18 cellular contexts compared by ENCODE assay signal in the genomic region with DNA sequence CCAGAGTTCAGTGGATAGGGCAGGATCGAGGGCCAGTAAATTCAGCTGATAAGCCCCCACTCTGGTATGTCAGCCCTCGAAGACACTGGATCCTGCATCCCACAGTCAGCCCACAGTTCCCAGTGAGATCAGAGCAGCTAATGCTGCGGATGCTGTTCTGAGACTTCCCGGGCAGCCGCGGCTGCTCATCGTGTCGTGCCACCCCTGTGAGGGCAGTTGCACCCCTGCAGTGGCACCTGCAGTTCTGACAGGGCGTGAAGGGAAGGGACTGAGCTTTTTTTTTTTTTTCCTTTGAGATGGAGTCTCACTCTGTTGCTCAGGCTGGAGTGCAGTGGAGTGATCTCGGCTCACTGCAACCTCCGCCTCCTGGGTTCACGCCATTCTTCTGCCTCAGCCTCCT. TPM values are rescaled to one million over a fixed set of nuclear protein-coding genes. Genes with fewer than 3 reads are reported as not detected.
DNase-seq lines count a peak whose midpoint lies in the region; ATAC-seq and TF ChIP-seq lines count a peak whose summit lies in the region.
"Had no signal": no experiment of that assay in that cellular context is flagged by ENCODE, and none has a peak within 500 bp of the region (broad histone marks: within the 10 kb centered on the region; RNA-seq: fewer than 3 reads in every experiment).

No MANE protein-coding gene starts in this region.

- 76% methylated on average over 12 of the region's 12 CpGs; no CpG with 5 or more reads in 1 of the 2 donors for WGBS in esophagus squamous epithelium, 2 donors

- peaks cover 0 to 40% (median 5%) of the 10 kb centered on the region in 3 donors for H3K4me1 ChIP-seq in esophagus squamous epithelium
- H3K4me1 ChIP-seq: BE2C had no signal

- H3K27me3 ChIP-seq in esophagus squamous epithelium: no peaks in the 10 kb centered on the region
- H3K27me3 ChIP-seq: BE2C, MG63 had no signal

- H3K36me3 ChIP-seq in esophagus squamous epithelium: peaks cover 61 to 99% (median 73%) of the 10 kb centered on the region in 3 donors

- H3K27ac Mint-ChIP-seq in activated naive CD4-positive, alpha-beta T cell treated with anti-CD3 and anti-CD28 coated beads, Interleukin-2, amount 10 ng/mL, durations not matched to agents 7 days and 5 days: peak overlapping the region; percentile 42
- no peak overlapping the region for H3K27ac Mint-ChIP-seq in activated naive CD4-positive, alpha-beta T cell treated with anti-CD3 and anti-CD28 coated beads, Interleukin-2, amount 50 U/mL, for 72 hours
- H3K27ac Mint-ChIP-seq in type B pancreatic cell: peak overlapping the region; percentile 86
- no peak overlapping the region for H3K27ac Mint-ChIP-seq in activated CD4-positive, alpha-beta memory T cell treated with anti-CD3 and anti-CD28 coated beads, Interleukin-2, amount 10 ng/mL, durations not matched to agents 7 days and 5 days
- H3K27ac Mint-ChIP-seq: CD4-positive, alpha-beta T cell had no signal

- H3K9me3 ChIP-seq in esophagus squamous epithelium: no peaks in the 10 kb centered on the region
- H3K9me3 ChIP-seq: BE2C, MG63 had no signal

- no peaks in the 10 kb centered on the region for H3K27me3 Mint-ChIP-seq in activated naive CD4-positive, alpha-beta T cell treated with anti-CD3 and anti-CD28 coated beads, Interleukin-2, amount 10 ng/mL, durations not matched to agents 7 days and 5 days
- no peaks in the 10 kb centered on the region for H3K27me3 Mint-ChIP-seq in type B pancreatic cell
- no peaks in the 10 kb centered on the region for H3K27me3 Mint-ChIP-seq in activated CD4-positive, alpha-beta memory T cell treated with anti-CD3 and anti-CD28 coated beads, Interleukin-2, amount 10 ng/mL, durations not matched to agents 7 days and 5 days
- H3K27me3 Mint-ChIP-seq: CD4-positive, alpha-beta T cell had no signal

- intact Hi-C loops in esophagus squamous epithelium (cut with DNase I): no loop called here

- no peak for TF ChIP-seq POLR2A in esophagus squamous epithelium (IDR thresholded peaks at IDR 0.05)

- H3K4me3 Mint-ChIP-seq in activated naive CD4-positive, alpha-beta T cell treated with anti-CD3 and anti-CD28 coated beads, Interleukin-2, amount 10 ng/mL, durations not matched to agents 7 days and 5 days: no peak overlapping the region
- H3K4me3 Mint-ChIP-seq in type B pancreatic cell: no peak overlapping the region
- H3K4me3 Mint-ChIP-seq in activated CD4-positive, alpha-beta memory T cell treated with anti-CD3 and anti-CD28 coated beads, Interleukin-2, amount 10 ng/mL, durations not matched to agents 7 days and 5 days: no peak overlapping the region
- H3K4me3 Mint-ChIP-seq: CD4-positive, alpha-beta T cell had no signal

- POLR2A ChIA-PET in RWPE1 (lab: Yijun Ruan, JAX; ENCODE audit: low non-redundant PET): interaction anchor here (0.7 kb wide), 1 partner anchor 214 kb away, joined by 3 read pairs; no protein-coding TSS in a partner anchor
- POLR2A ChIA-PET in activated CD4-positive, alpha-beta memory T cell treated with anti-CD3 and anti-CD28 coated beads, Interleukin-2, amount 10 ng/mL, durations not matched to agents 7 days and 5 days (lab: Charles Lee): interaction anchor here (2.3 to 3.2 kb wide), 2 partner anchors 10 to 13 kb away, joined by 6 to 16 read pairs; partner anchors contain the start of gene U2AF2

- H3K9me3 Mint-ChIP-seq in activated naive CD4-positive, alpha-beta T cell treated with anti-CD3 and anti-CD28 coated beads, Interleukin-2, amount 10 ng/mL, durations not matched to agents 7 days and 5 days: no peaks in the 10 kb centered on the region
- H3K9me3 Mint-ChIP-seq in activated naive CD4-positive, alpha-beta T cell treated with anti-CD3 and anti-CD28 coated beads, Interleukin-2, amount 50 U/mL, for 72 hours: no peaks in the 10 kb centered on the region
- no peaks in the 10 kb centered on the region for H3K9me3 Mint-ChIP-seq in type B pancreatic cell
- no peaks in the 10 kb centered on the region for H3K9me3 Mint-ChIP-seq in activated CD4-positive, alpha-beta memory T cell treated with anti-CD3 and anti-CD28 coated beads, Interleukin-2, amount 10 ng/mL, durations not matched to agents 7 days and 5 days
- H3K9me3 Mint-ChIP-seq: CD4-positive, alpha-beta T cell had no signal

- ATAC-seq in activated naive CD4-positive, alpha-beta T cell treated with anti-CD3 and anti-CD28 coated beads, Interleukin-2, amount 50 U/mL, for 72 hours: no peak
- no peak for ATAC-seq in HG03442 (IDR thresholded peaks at IDR 0.05; ENCODE audit: unreplicated experiment)
- ATAC-seq: SK-N-SH treated with all-trans-retinoic acid at 6 μM for 48 hours had no signal

- H3K4me1 Mint-ChIP-seq in activated naive CD4-positive, alpha-beta T cell treated with anti-CD3 and anti-CD28 coated beads, Interleukin-2, amount 10 ng/mL, durations not matched to agents 7 days and 5 days: peaks cover 10% of the 10 kb centered on the region
- no peaks in the 10 kb centered on the region for H3K4me1 Mint-ChIP-seq in type B pancreatic cell (ENCODE audit: unreplicated experiment)
- peaks cover 23% of the 10 kb centered on the region for H3K4me1 Mint-ChIP-seq in activated CD4-positive, alpha-beta memory T cell treated with anti-CD3 and anti-CD28 coated beads, Interleukin-2, amount 10 ng/mL, durations not matched to agents 7 days and 5 days

- DNase-seq in activated naive CD4-positive, alpha-beta T cell treated with anti-CD3 and anti-CD28 coated beads, Interleukin-2, amount 10 ng/mL, durations not matched to agents 7 days and 5 days: no peak
- no peak for DNase-seq in activated naive CD4-positive, alpha-beta T cell treated with anti-CD3 and anti-CD28 coated beads, Interleukin-2, amount 50 U/mL, for 72 hours (ENCODE audit: low spot score in 2 of 2)
- DNase-seq in RWPE1 (ENCODE audit: low spot score) (no peak), esophagus squamous epithelium (lab: John Stamatoyannopoulos, UW) (no peak), type B pancreatic cell (ENCODE audit: extremely low spot score, unreplicated experiment) (no peak)
- DNase-seq in activated CD4-positive, alpha-beta memory T cell treated with anti-CD3 and anti-CD28 coated beads, Interleukin-2, amount 10 ng/mL, durations not matched to agents 7 days and 5 days: no peak
- no peak for DNase-seq in stimulated activated CD4-positive, alpha-beta T cell treated with anti-CD3 and anti-CD28 coated beads, Interleukin-12 subunit alpha, Interleukin-12 subunit beta, amount 100 ng/mL, for 4 hours
- DNase-seq: 8988T; BE2C; CD4-positive, alpha-beta T cell; DND-41; MG63; NCI-H1092; NCI-H2227 treated with DMSO at 0.1 percent for 48 hours; NCI-H524 treated with DMSO at 0.1 percent for 48 hours; SHP77 treated with DMSO at 0.1 percent for 48 hours had no signal

- peaks cover 62% of the 10 kb centered on the region for H3K36me3 Mint-ChIP-seq in activated naive CD4-positive, alpha-beta T cell treated with anti-CD3 and anti-CD28 coated beads, Interleukin-2, amount 10 ng/mL, durations not matched to agents 7 days and 5 days
- peaks cover 14 to 18% of the 10 kb centered on the region in 2 donors for H3K36me3 Mint-ChIP-seq in activated naive CD4-positive, alpha-beta T cell treated with anti-CD3 and anti-CD28 coated beads, Interleukin-2, amount 50 U/mL, for 72 hours
- H3K36me3 Mint-ChIP-seq in type B pancreatic cell: peaks cover 5% of the 10 kb centered on the region
- H3K36me3 Mint-ChIP-seq in activated CD4-positive, alpha-beta memory T cell treated with anti-CD3 and anti-CD28 coated beads, Interleukin-2, amount 10 ng/mL, durations not matched to agents 7 days and 5 days (ENCODE audit: low read depth): peaks cover 69% of the 10 kb centered on the region

- no peak overlapping the region for H3K4me3 ChIP-seq in esophagus squamous epithelium
- H3K4me3 ChIP-seq: MG63 had no signal

- TF ChIP-seq CTCF in RWPE1 (conservative IDR thresholded peaks at IDR 0.05; ENCODE audit: low read depth): no peak
- no peak for TF ChIP-seq CTCF in esophagus squamous epithelium (IDR thresholded peaks at IDR 0.05)
- no peak for TF ChIP-seq CTCF in type B pancreatic cell (conservative IDR thresholded peaks at IDR 0.05)

- CTCF ChIA-PET in activated naive CD4-positive, alpha-beta T cell treated with anti-CD3 and anti-CD28 coated beads, Interleukin-2, amount 10 ng/mL, durations not matched to agents 7 days and 5 days (lab: Charles Lee): interaction anchor here (1.3 kb wide), 1 partner anchor 35 kb away, joined by 3 read pairs; no protein-coding TSS in a partner anchor
- CTCF ChIA-PET in RWPE1 (lab: Yijun Ruan, JAX): interaction anchor here (1.5 kb wide), 1 partner anchor 11 kb away, joined by 3 read pairs; no protein-coding TSS in a partner anchor
- CTCF ChIA-PET in activated CD4-positive, alpha-beta memory T cell treated with anti-CD3 and anti-CD28 coated beads, Interleukin-2, amount 10 ng/mL, durations not matched to agents 7 days and 5 days (lab: Charles Lee): interaction anchor here (1.1 kb wide), 1 partner anchor 35 kb away, joined by 4 read pairs; no protein-coding TSS in a partner anchor

- H3K27ac ChIP-seq in RWPE1: peak overlapping the region; percentile 13
- peak overlapping the region in 3 of 4 donors; percentile 40 to 65 (median 57) for H3K27ac ChIP-seq in esophagus squamous epithelium

RNA-seq across cellular contexts. Expression of gene EPN1, which starts 7.5 kb away (rescaled TPM):
- total RNA-seq in activated naive CD4-positive, alpha-beta T cell treated with anti-CD3 and anti-CD28 coated beads, Interleukin-2, amount 50 U/mL, for 72 hours: 10 to 100 TPM; 23.1 to 46.4 TPM
- total RNA-seq in esophagus squamous epithelium (100 to 1,000 TPM in 1 of 4 donors, 10 to 100 TPM in 3; 52.1 to 168 (median 77.4) TPM), type B pancreatic cell (ENCODE audit: low replicate concordance) (121 and 127 TPM in 2 replicates)
- total RNA-seq in activated CD4-positive, alpha-beta memory T cell treated with anti-CD3 and anti-CD28 coated beads, Interleukin-2, amount 10 ng/mL, durations not matched to agents 7 days and 5 days: 10 to 100 TPM; 63.9 to 64.5 TPM

RNA-seq across cellular contexts. Expression of gene U2AF2, which starts 12.7 kb away (rescaled TPM):
- 100 to 1,000 TPM; 270 to 312 TPM for total RNA-seq in activated naive CD4-positive, alpha-beta T cell treated with anti-CD3 and anti-CD28 coated beads, Interleukin-2, amount 50 U/mL, for 72 hours
- total RNA-seq in esophagus squamous epithelium (100 to 1,000 TPM in 2 of 4 donors, 10 to 100 TPM in 2; 85.0 to 112 (median 99.7) TPM), type B pancreatic cell (ENCODE audit: low replicate concordance) (170 and 232 TPM in 2 replicates)
- 100 to 1,000 TPM; 204 to 213 TPM for total RNA-seq in activated CD4-positive, alpha-beta memory T cell treated with anti-CD3 and anti-CD28 coated beads, Interleukin-2, amount 10 ng/mL, durations not matched to agents 7 days and 5 days

RNA-seq across cellular contexts. Expression of gene CCDC106, which starts 19.5 kb away (rescaled TPM):
- total RNA-seq in activated naive CD4-positive, alpha-beta T cell treated with anti-CD3 and anti-CD28 coated beads, Interleukin-2, amount 50 U/mL, for 72 hours: 10 to 100 TPM in 1 of 2 donors, 1 to 10 TPM in 1; 2.9 to 13.6 TPM
- total RNA-seq in esophagus squamous epithelium (1 to 10 TPM; 2.4 to 7.2 (median 4.6) TPM), type B pancreatic cell (ENCODE audit: low replicate concordance) (16.1 and 18.1 TPM in 2 replicates)
- 1 to 10 TPM; 3.7 to 3.8 TPM for total RNA-seq in activated CD4-positive, alpha-beta memory T cell treated with anti-CD3 and anti-CD28 coated beads, Interleukin-2, amount 10 ng/mL, durations not matched to agents 7 days and 5 days

RNA-seq across cellular contexts. Expression of gene ZNF581, which starts 24.1 kb away (rescaled TPM):
- total RNA-seq in activated naive CD4-positive, alpha-beta T cell treated with anti-CD3 and anti-CD28 coated beads, Interleukin-2, amount 50 U/mL, for 72 hours: 10 to 100 TPM; 39.9 to 40.0 TPM
- total RNA-seq in esophagus squamous epithelium (10 to 100 TPM; 11.8 to 20.2 (median 14.0) TPM), type B pancreatic cell (ENCODE audit: low replicate concordance) (41.3 and 43.1 TPM in 2 replicates)
- total RNA-seq in activated CD4-positive, alpha-beta memory T cell treated with anti-CD3 and anti-CD28 coated beads, Interleukin-2, amount 10 ng/mL, durations not matched to agents 7 days and 5 days: 10 to 100 TPM; 26.6 to 30.1 TPM

RNA-seq across cellular contexts. Expression of gene ZNF580, which starts 26.7 kb away (rescaled TPM):
- 10 to 100 TPM; 18.2 to 33.9 TPM for total RNA-seq in activated naive CD4-positive, alpha-beta T cell treated with anti-CD3 and anti-CD28 coated beads, Interleukin-2, amount 50 U/mL, for 72 hours
- total RNA-seq in esophagus squamous epithelium (10 to 100 TPM in 3 of 4 donors, 1 to 10 TPM in 1; 8.8 to 19.1 (median 12.9) TPM), type B pancreatic cell (ENCODE audit: low replicate concordance) (28.5 and 37.4 TPM in 2 replicates)
- total RNA-seq in activated CD4-positive, alpha-beta memory T cell treated with anti-CD3 and anti-CD28 coated beads, Interleukin-2, amount 10 ng/mL, durations not matched to agents 7 days and 5 days: 10 to 100 TPM; 35.7 to 39.7 TPM

Comparison
In these comparisons a context has a peak if more than half of its experiments do, and no peak if none do; other contexts are left out.
1. H3K27ac Mint-ChIP-seq: peak in activated naive CD4-positive, alpha-beta T cell treated with anti-CD3 and anti-CD28 coated beads, Interleukin-2, amount 10 ng/mL, durations not matched to agents 7 days and 5 days (single experiment) and type B pancreatic cell (single experiment); none in activated naive CD4-positive, alpha-beta T cell treated with anti-CD3 and anti-CD28 coated beads, Interleukin-2, amount 50 U/mL, for 72 hours (0 of 2) and activated CD4-positive, alpha-beta memory T cell treated with anti-CD3 and anti-CD28 coated beads, Interleukin-2, amount 10 ng/mL, durations not matched to agents 7 days and 5 days (single experiment).